ENCODE assay signal across 10 cellular contexts in genomic region chr5:78757269-78758053, GRCh38.
A peak's percentile ranks its signal among the peaks of the same experiment; 100 is the strongest.
DNase-seq lines count a peak whose midpoint lies in the region; ATAC-seq and TF ChIP-seq lines count a peak whose summit lies in the region.
"Had no signal": no experiment of that assay in that cellular context is flagged by ENCODE, and none has a peak within 500 bp of the region (broad histone marks: within the 10 kb centered on the region; RNA-seq: fewer than 3 reads in every experiment).

No MANE protein-coding gene starts in this region.

- H3K27me3 ChIP-seq in BJ (ENCODE audit: control insufficient read depth, insufficient read depth, low read length) = no peaks in the 10 kb centered on the region
- H3K27me3 ChIP-seq in CD4-positive, alpha-beta T cell (ENCODE audit: control insufficient read depth, insufficient read depth, low read length) = no peaks in the 10 kb centered on the region

- POLR2A ChIA-PET in BJ (lab: Charles Lee) = no interaction called here
- POLR2A ChIA-PET in CD4-positive, alpha-beta T cell (lab: Charles Lee) = no interaction called here

- H3K36me3 Mint-ChIP-seq in CD4-positive, alpha-beta T cell (ENCODE audit: low read depth) = no peaks in the 10 kb centered on the region
- H3K36me3 Mint-ChIP-seq: activated naive CD8-positive, alpha-beta T cell treated with anti-CD3 and anti-CD28 coated beads, Interleukin-2, amount 10 ng/mL, durations not matched to agents 7 days and 5 days had no signal

- H3K4me1 Mint-ChIP-seq in CD4-positive, alpha-beta T cell (ENCODE audit: low read depth) = no peaks in the 10 kb centered on the region

- intact Hi-C loops in left colon (cut with DNase I, micrococcal nuclease) = no loop called here
- intact Hi-C loops in CD4-positive, alpha-beta T cell (cut with DNase I, micrococcal nuclease) = no loop called here

- no peak overlapping the region for H3K4me3 Mint-ChIP-seq in CD4-positive, alpha-beta T cell
- H3K4me3 Mint-ChIP-seq: activated naive CD8-positive, alpha-beta T cell treated with anti-CD3 and anti-CD28 coated beads, Interleukin-2, amount 10 ng/mL, durations not matched to agents 7 days and 5 days had no signal

- no peaks in the 10 kb centered on the region for H3K9me3 Mint-ChIP-seq in CD4-positive, alpha-beta T cell

- peaks cover 16% of the 10 kb centered on the region for H3K27me3 Mint-ChIP-seq in CD4-positive, alpha-beta T cell
- H3K27me3 Mint-ChIP-seq: activated naive CD8-positive, alpha-beta T cell treated with anti-CD3 and anti-CD28 coated beads, Interleukin-2, amount 10 ng/mL, durations not matched to agents 7 days and 5 days had no signal

- no peaks in the 10 kb centered on the region for H3K9me3 ChIP-seq in CD4-positive, alpha-beta T cell (ENCODE audit: control insufficient read depth, low read length)

- no peak overlapping the region for H3K27ac ChIP-seq in CD4-positive, alpha-beta T cell (ENCODE audit: low read depth, low read length)

- no peaks in the 10 kb centered on the region for H3K36me3 ChIP-seq in BJ (ENCODE audit: control insufficient read depth, insufficient read depth, low read length)

- ATAC-seq in GM19043 (IDR thresholded peaks at IDR 0.05; ENCODE audit: low read depth, unreplicated experiment) = peak; percentile 55
- ATAC-seq in HG03280 (IDR thresholded peaks at IDR 0.05; ENCODE audit: unreplicated experiment) = peak; percentile 30
- no peak for ATAC-seq in left colon
- ATAC-seq in CD4-positive, alpha-beta T cell (ENCODE audit: poor library complexity) = no peak
- ATAC-seq: HCT116 had no signal

- CTCF ChIA-PET in BJ (lab: Yijun Ruan, JAX) = no interaction called here
- CTCF ChIA-PET in CD4-positive, alpha-beta T cell (lab: Charles Lee) = no interaction called here

- DNase-seq in BJ (ENCODE audit: low read depth) = peak; percentile 53
- DNase-seq in dedifferentiated amniotic fluid mesenchymal stem cell (ENCODE audit: extremely low spot score) = peak; percentile 61
- DNase-seq in left colon = no peak
- DNase-seq in SW480 (ENCODE audit: low spot score) = no peak
- DNase-seq in NCI-H146 (lab: John Stamatoyannopoulos, UW) = no peak
- no peak for DNase-seq in CD4-positive, alpha-beta T cell
- DNase-seq: activated naive CD8-positive, alpha-beta T cell treated with anti-CD3 and anti-CD28 coated beads, Interleukin-2, amount 10 ng/mL, durations not matched to agents 7 days and 5 days had no signal

- no peak overlapping the region for H3K27ac Mint-ChIP-seq in CD4-positive, alpha-beta T cell
- H3K27ac Mint-ChIP-seq: activated naive CD8-positive, alpha-beta T cell treated with anti-CD3 and anti-CD28 coated beads, Interleukin-2, amount 10 ng/mL, durations not matched to agents 7 days and 5 days had no signal

- no peak overlapping the region for H3K4me3 ChIP-seq in BJ (ENCODE audit: low read depth, low read length)

- no peak for TF ChIP-seq CTCF in BJ (IDR thresholded peaks at IDR 0.05; ENCODE audit: insufficient read depth, low read depth, low read length)
- TF ChIP-seq CTCF in CD4-positive, alpha-beta T cell (IDR thresholded peaks at IDR 0.05) = no peak

Comparison
In these comparisons a context has a peak if more than half of its experiments do, and no peak if none do; other contexts are left out.
1. DNase-seq: peak in BJ (single experiment) and dedifferentiated amniotic fluid mesenchymal stem cell (single experiment); none in left colon (0 of 2), SW480 (single experiment), NCI-H146 (single experiment) and CD4-positive, alpha-beta T cell (0 of 10).
2. ATAC-seq: peak in GM19043 (single experiment) and HG03280 (single experiment); none in left colon (single experiment) and CD4-positive, alpha-beta T cell (single experiment).